In genomic region chr12:22356231-22356630, GRCh38 we compare ENCODE assay signal across 28 cellular contexts.
"Had no signal": no experiment of that assay in that cellular context is flagged by ENCODE, and none has a peak within 500 bp of the region (broad histone marks: within the 10 kb centered on the region; RNA-seq: fewer than 3 reads in every experiment).

No MANE protein-coding gene starts in this region.

- H3K27ac ChIP-seq: stomach, suprapubic skin, testis, thoracic aorta, thyroid gland, tibial artery, tibial nerve, transverse colon, upper lobe of left lung, upper lobe of right lung, uterus, vagina had no signal

- H3K36me3 ChIP-seq: stomach, suprapubic skin, thoracic aorta, thyroid gland, tibial artery, tibial nerve, transverse colon, upper lobe of left lung, upper lobe of right lung, uterus, vagina had no signal

- H3K27me3 ChIP-seq: stomach, suprapubic skin, testis, thyroid gland, tibial artery, tibial nerve, transverse colon, upper lobe of left lung, upper lobe of right lung, uterus, vagina had no signal

- DNase-seq: stimulated activated CD4-positive, alpha-beta T cell treated with anti-CD3 and anti-CD28 coated beads, Interleukin-2, amount 100 ng/mL, for 48 hours; stimulated activated CD4-positive, alpha-beta T cell treated with anti-CD3 and anti-CD28 coated beads, Interleukin-4, amount 100 ng/mL, for 1 hour; stimulated activated CD4-positive, alpha-beta T cell treated with anti-CD3 and anti-CD28 coated beads, Interleukin-4, amount 100 ng/mL, for 24 hours; stimulated activated CD4-positive, alpha-beta T cell treated with anti-CD3 and anti-CD28 coated beads, Interleukin-4, amount 100 ng/mL, for 4 hours; stimulated activated CD8-positive, alpha-beta memory T cell treated with anti-CD3 and anti-CD28 coated beads, Interleukin-4, amount 100 ng/mL, for 48 hours; stimulated activated naive B cell treated with anti-CD40 and anti-IgM and Interleukin-4, amounts not matched to agents 10 μg/mL and 1 μg/mL and 100 μg/mL, for 72 hours; stimulated activated naive CD4-positive, alpha-beta T cell; stimulated activated naive CD4-positive, alpha-beta T cell treated with Interleukin-2 at 50 U/mL for 16 hours; stimulated activated naive CD8-positive, alpha-beta T cell treated with anti-CD3 and anti-CD28 coated beads, Interleukin-15, amount 100 ng/mL, for 72 hours; stimulated activated naive CD8-positive, alpha-beta T cell treated with anti-CD3 and anti-CD28 coated beads, Interleukin-15, Interleukin-2, amounts not matched to agents 100 U/mL and 50 U/mL, for 24 hours; stomach; substantia nigra; testis; thyroid gland; tibial artery; transverse colon; trophoblast cell; upper lobe of left lung; upper lobe of right lung; uterus had no signal

- H3K4me3 ChIP-seq: stomach, suprapubic skin, testis, thoracic aorta, thyroid gland, tibial artery, tibial nerve, transverse colon, upper lobe of left lung, upper lobe of right lung, uterus, vagina had no signal

- H3K9me3 Mint-ChIP-seq: stimulated activated effector memory CD8-positive, alpha-beta T cell treated with anti-CD3 and anti-CD28 coated beads, Interleukin-12 subunit alpha, Interleukin-12 subunit beta, amount 100 ng/mL, for 72 hours; stimulated activated memory B cell treated with anti-CD40 and anti-IgM and Interleukin-4, amounts not matched to agents 10 μg/mL and 1 μg/mL and 100 μg/mL, for 72 hours; stimulated activated naive CD8-positive, alpha-beta T cell treated with anti-CD3 and anti-CD28 coated beads, Interleukin-15, amount 100 ng/mL, for 72 hours; stimulated activated naive CD8-positive, alpha-beta T cell treated with anti-CD3 and anti-CD28 coated beads, Interleukin-15, Interleukin-2, amounts not matched to agents 100 ng/mL and 50 ng/mL, for 24 hours; type B pancreatic cell had no signal

- H3K36me3 Mint-ChIP-seq: stimulated activated effector memory CD8-positive, alpha-beta T cell treated with anti-CD3 and anti-CD28 coated beads, Interleukin-12 subunit alpha, Interleukin-12 subunit beta, amount 100 ng/mL, for 72 hours; stimulated activated memory B cell treated with anti-CD40 and anti-IgM and Interleukin-4, amounts not matched to agents 10 μg/mL and 1 μg/mL and 100 μg/mL, for 72 hours; stimulated activated naive B cell treated with anti-CD40 and anti-IgM and Interleukin-4, amounts not matched to agents 10 μg/mL and 1 μg/mL and 100 μg/mL, for 72 hours; type B pancreatic cell had no signal

- H3K4me1 ChIP-seq: stomach, suprapubic skin, testis, thyroid gland, tibial artery, tibial nerve, transverse colon, upper lobe of left lung, upper lobe of right lung, uterus, vagina had no signal

- ATAC-seq: stimulated activated effector memory CD8-positive, alpha-beta T cell treated with anti-CD3 and anti-CD28 coated beads, Interleukin-12 subunit alpha, Interleukin-12 subunit beta, amount 100 ng/mL, for 72 hours; stimulated activated memory B cell treated with anti-CD40 and anti-IgM and Interleukin-4, amounts not matched to agents 10 μg/mL and 1 μg/mL and 100 μg/mL, for 72 hours; stimulated activated naive B cell treated with anti-CD40 and anti-IgM and Interleukin-4, amounts not matched to agents 10 μg/mL and 1 μg/mL and 100 μg/mL, for 72 hours; stimulated activated naive CD8-positive, alpha-beta T cell treated with anti-CD3 and anti-CD28 coated beads, Interleukin-15, amount 100 ng/mL, for 72 hours; stimulated activated naive CD8-positive, alpha-beta T cell treated with anti-CD3 and anti-CD28 coated beads, Interleukin-15, Interleukin-2, amounts not matched to agents 100 U/mL and 50 U/mL, for 24 hours; upper lobe of right lung had no signal

- H3K27ac Mint-ChIP-seq: stimulated activated effector memory CD8-positive, alpha-beta T cell treated with anti-CD3 and anti-CD28 coated beads, Interleukin-12 subunit alpha, Interleukin-12 subunit beta, amount 100 ng/mL, for 72 hours; stimulated activated memory B cell treated with anti-CD40 and anti-IgM and Interleukin-4, amounts not matched to agents 10 μg/mL and 1 μg/mL and 100 μg/mL, for 72 hours; stimulated activated naive B cell treated with anti-CD40 and anti-IgM and Interleukin-4, amounts not matched to agents 10 μg/mL and 1 μg/mL and 100 μg/mL, for 72 hours; stimulated activated naive CD8-positive, alpha-beta T cell treated with anti-CD3 and anti-CD28 coated beads, Interleukin-15, amount 100 ng/mL, for 72 hours; stimulated activated naive CD8-positive, alpha-beta T cell treated with anti-CD3 and anti-CD28 coated beads, Interleukin-15, Interleukin-2, amounts not matched to agents 100 ng/mL and 50 ng/mL, for 24 hours; type B pancreatic cell had no signal

- H3K4me1 Mint-ChIP-seq: stimulated activated effector memory CD8-positive, alpha-beta T cell treated with anti-CD3 and anti-CD28 coated beads, Interleukin-12 subunit alpha, Interleukin-12 subunit beta, amount 100 ng/mL, for 72 hours; stimulated activated memory B cell treated with anti-CD40 and anti-IgM and Interleukin-4, amounts not matched to agents 10 μg/mL and 1 μg/mL and 100 μg/mL, for 72 hours; stimulated activated naive B cell treated with anti-CD40 and anti-IgM and Interleukin-4, amounts not matched to agents 10 μg/mL and 1 μg/mL and 100 μg/mL, for 72 hours; stimulated activated naive CD8-positive, alpha-beta T cell treated with anti-CD3 and anti-CD28 coated beads, Interleukin-15, amount 100 ng/mL, for 72 hours had no signal

- H3K4me3 Mint-ChIP-seq: stimulated activated effector memory CD8-positive, alpha-beta T cell treated with anti-CD3 and anti-CD28 coated beads, Interleukin-12 subunit alpha, Interleukin-12 subunit beta, amount 100 ng/mL, for 72 hours; stimulated activated memory B cell treated with anti-CD40 and anti-IgM and Interleukin-4, amounts not matched to agents 10 μg/mL and 1 μg/mL and 100 μg/mL, for 72 hours; stimulated activated naive B cell treated with anti-CD40 and anti-IgM and Interleukin-4, amounts not matched to agents 10 μg/mL and 1 μg/mL and 100 μg/mL, for 72 hours; stimulated activated naive CD8-positive, alpha-beta T cell treated with anti-CD3 and anti-CD28 coated beads, Interleukin-15, amount 100 ng/mL, for 72 hours; stimulated activated naive CD8-positive, alpha-beta T cell treated with anti-CD3 and anti-CD28 coated beads, Interleukin-15, Interleukin-2, amounts not matched to agents 100 ng/mL and 50 ng/mL, for 24 hours; type B pancreatic cell had no signal
